In genomic region chr1:52659356-52659755, GRCh38 we compare ENCODE assay signal across 11 cellular contexts. TPM values are rescaled to one million over a fixed set of nuclear protein-coding genes. Genes with fewer than 3 reads are reported as not detected.
DNase-seq lines count a peak whose midpoint lies in the region; ATAC-seq and TF ChIP-seq lines count a peak whose summit lies in the region.
"Had no signal": no experiment of that assay in that cellular context is flagged by ENCODE, and none has a peak within 500 bp of the region (broad histone marks: within the 10 kb centered on the region; RNA-seq: fewer than 3 reads in every experiment).

No MANE protein-coding gene starts in this region.

- 66% methylated on average over 3 of the region's 3 CpGs for WGBS in mammary epithelial cell (ENCODE audit: low coverage, missing lambda C conversion rate)

- peak; percentile 15 to 47 (median 18) for DNase-seq in stimulated activated CD4-positive, alpha-beta T cell treated with anti-CD3 and anti-CD28 coated beads, Interleukin-12 subunit alpha, Interleukin-12 subunit beta, amount 100 ng/mL, for 48 hours (ENCODE audit: low read depth in 2 of 3, low spot score in 1 of 3)
- DNase-seq in stimulated activated CD4-positive, alpha-beta T cell treated with anti-CD3 and anti-CD28 coated beads, Interleukin-12 subunit alpha, Interleukin-12 subunit beta, amount 100 ng/mL, for 4 hours = no peak
- DNase-seq in mammary epithelial cell (peak; percentile 86), type B pancreatic cell (ENCODE audit: extremely low spot score, unreplicated experiment) (no peak), SHP77 treated with DMSO at 0.1 percent for 48 hours (lab: John Stamatoyannopoulos, UW) (no peak), NOMO-1 treated with dmso at 0.1 percent for 144 hours (lab: John Stamatoyannopoulos, UW; ENCODE audit: unreplicated experiment) (no peak)
- DNase-seq in stimulated activated naive CD4-positive, alpha-beta T cell (lab: John Stamatoyannopoulos, UW) = no peak
- DNase-seq: SW 1271 had no signal

- peak; percentile 83 for ATAC-seq in HG03558 (IDR thresholded peaks at IDR 0.05; ENCODE audit: extremely low read depth, unreplicated experiment)

- H3K9me3 ChIP-seq in mammary epithelial cell (replicated peaks; ENCODE audit: insufficient read depth, low read length) = no peaks in the 10 kb centered on the region

- in situ Hi-C loops in mammary epithelial cell (cut with MboI; ENCODE audit: low sequenced_read_pairs in 2 of 2) = no loop called here

- no peaks in the 10 kb centered on the region for H3K9me3 Mint-ChIP-seq in type B pancreatic cell

- no peak overlapping the region for H3K4me3 Mint-ChIP-seq in type B pancreatic cell

- peak overlapping the region; percentile 22 for H3K4me2 ChIP-seq in mammary epithelial cell (ENCODE audit: insufficient read depth, low read depth, low read length)

- peak overlapping the region; percentile 38 for H3K9ac ChIP-seq in mammary epithelial cell (ENCODE audit: insufficient read depth, low read length)

- peak overlapping the region; percentile 43 for H2AFZ ChIP-seq in mammary epithelial cell (ENCODE audit: low read depth, low read length)

- peaks cover 30% of the 10 kb centered on the region for H3K4me1 Mint-ChIP-seq in type B pancreatic cell (ENCODE audit: unreplicated experiment)

- CTCF ChIA-PET in mammary epithelial cell (lab: Charles Lee; ENCODE audit: low non-redundant PET) = interaction anchor here (0.9 kb wide), 1 partner anchor 538 kb away, joined by 4 read pairs; no protein-coding TSS in a partner anchor

- no peaks in the 10 kb centered on the region for H3K36me3 Mint-ChIP-seq in type B pancreatic cell

- H3K27ac ChIP-seq in mammary epithelial cell (ENCODE audit: insufficient read depth, low read depth, low read length) = peak overlapping the region; percentile 65
- H3K27ac ChIP-seq: C4-2B had no signal

- H3K4me1 ChIP-seq in mammary epithelial cell (ENCODE audit: insufficient read depth, low read length) = peaks cover 34% of the 10 kb centered on the region

- intact Hi-C loops in mammary epithelial cell (cut with micrococcal nuclease) = no loop called here

- BruUV-seq in mammary epithelial cell (replicated peaks; lab: Mats Ljungman, UMichigan) = no TSS peak

- H3K79me2 ChIP-seq in mammary epithelial cell (ENCODE audit: insufficient read depth, low read length) = no peaks in the 10 kb centered on the region

- H3K4me3 ChIP-seq in mammary epithelial cell (replicated peaks in 1 of 3; ENCODE audit: insufficient read depth in 1 of 3, low read depth in 2 of 3, low read length in 3 of 3) = no peak overlapping the region
- H3K4me3 ChIP-seq: cardiac muscle cell had no signal

- dilution Hi-C loops in mammary epithelial cell (cut with HindIII; ENCODE audit: low sequenced_read_pairs) = loop anchor here (25.0 kb wide), 1 partner anchor 247 kb away; the partner anchor contains the start of genes ORC1 and PRPF38A

- H3K27me3 Mint-ChIP-seq in type B pancreatic cell = no peaks in the 10 kb centered on the region

- no peaks in the 10 kb centered on the region for H4K20me1 ChIP-seq in mammary epithelial cell (ENCODE audit: insufficient read depth, low read length)

- H3K36me3 ChIP-seq in mammary epithelial cell (ENCODE audit: insufficient read depth, low read length) = no peaks in the 10 kb centered on the region
- H3K36me3 ChIP-seq: cardiac muscle cell had no signal

- no peak for TF ChIP-seq CTCF in mammary epithelial cell (conservative IDR thresholded peaks at IDR 0.05 in 1 of 2, IDR thresholded peaks at IDR 0.05 in 1 of 2; ENCODE audit: extremely low read depth in 1 of 2, insufficient read depth in 1 of 2, low read depth in 1 of 2, low read length in 2 of 2)
- TF ChIP-seq CTCF in type B pancreatic cell (conservative IDR thresholded peaks at IDR 0.05) = no peak

- peak overlapping the region; percentile 10 for H3K27ac Mint-ChIP-seq in type B pancreatic cell

- H3K27me3 ChIP-seq in mammary epithelial cell (ENCODE audit: insufficient read depth, low read length) = no peaks in the 10 kb centered on the region
- H3K27me3 ChIP-seq: cardiac muscle cell had no signal

RNA-seq across cellular contexts. Expression of gene SHISAL2A, which starts 26.4 kb away (rescaled TPM):
- under 1 TPM; under 0.01 to 0.31 TPM for total RNA-seq in mammary epithelial cell
- not detected for polyA plus RNA-seq in mammary epithelial cell
- not detected for polyA minus RNA-seq in mammary epithelial cell
- total RNA-seq in type B pancreatic cell (ENCODE audit: low replicate concordance) = not detected in 2 replicates
- total RNA-seq: cardiac muscle cell had no signal
- polyA plus RNA-seq: cardiac muscle cell had no signal

RNA-seq across cellular contexts. Expression of gene COA7, which starts 38.8 kb away (rescaled TPM):
- total RNA-seq in mammary epithelial cell (10 to 100 TPM; 13.8 to 33.0 TPM), type B pancreatic cell (ENCODE audit: low replicate concordance) (25.1 and 27.9 TPM in 2 replicates)
- 21.6 TPM for polyA plus RNA-seq in mammary epithelial cell
- polyA minus RNA-seq in mammary epithelial cell = 32.1 TPM

RNA-seq across cellular contexts. Expression of gene GPX7, which starts 57.2 kb away (rescaled TPM):
- 10 to 100 TPM in 1 of 2 donors, 1 to 10 TPM in 1; 1.5 to 23.5 TPM for total RNA-seq in mammary epithelial cell
- polyA plus RNA-seq in mammary epithelial cell = 1.9 TPM
- polyA minus RNA-seq in mammary epithelial cell = 0.78 TPM
- total RNA-seq in type B pancreatic cell (ENCODE audit: low replicate concordance) = 20.4 and 35.4 TPM in 2 replicates

Comparison
In these comparisons a context has a peak if more than half of its experiments do, and no peak if none do; other contexts are left out.
1. DNase-seq: peak in stimulated activated CD4-positive, alpha-beta T cell treated with anti-CD3 and anti-CD28 coated beads, Interleukin-12 subunit alpha, Interleukin-12 subunit beta, amount 100 ng/mL, for 48 hours (3 of 3) and mammary epithelial cell (single experiment); none in stimulated activated CD4-positive, alpha-beta T cell treated with anti-CD3 and anti-CD28 coated beads, Interleukin-12 subunit alpha, Interleukin-12 subunit beta, amount 100 ng/mL, for 4 hours (single experiment), type B pancreatic cell (single experiment), SHP77 treated with DMSO at 0.1 percent for 48 hours (single experiment), NOMO-1 treated with dmso at 0.1 percent for 144 hours (single experiment) and stimulated activated naive CD4-positive, alpha-beta T cell (0 of 6).